Comparison of ENCODE assay signal across 8 cellular contexts in the genomic region with DNA sequence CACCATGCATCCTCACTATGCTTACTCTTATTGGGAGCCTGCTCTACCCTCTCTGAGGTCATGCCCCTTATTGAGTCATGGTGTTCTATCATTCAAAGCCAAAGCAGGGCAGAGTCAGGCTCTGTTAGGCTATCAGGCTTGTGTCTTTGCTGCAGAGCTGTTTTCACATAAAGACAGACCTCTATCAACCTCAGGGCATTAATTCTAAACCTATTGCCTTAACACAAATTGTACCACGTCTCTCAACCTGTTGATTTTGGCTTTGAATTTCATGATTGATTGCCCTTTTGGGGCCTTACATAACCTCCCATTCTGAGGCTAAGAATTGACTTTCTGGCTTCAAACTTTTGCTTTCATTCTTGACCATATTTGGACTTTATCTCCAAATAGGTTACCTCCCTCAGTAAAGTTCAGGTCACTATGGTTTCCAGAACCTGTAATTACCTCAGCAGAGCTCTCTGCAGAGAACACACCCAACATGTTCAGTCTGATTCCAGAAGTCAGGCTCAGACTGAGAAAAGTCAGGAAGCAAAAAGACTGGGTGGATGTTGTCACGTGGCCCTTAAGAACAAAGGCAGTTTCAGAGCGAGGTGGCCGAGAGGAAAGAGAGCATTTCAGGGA.
A peak's percentile ranks its signal among the peaks of the same experiment; 100 is the strongest.
DNase-seq lines count a peak whose midpoint lies in the region; ATAC-seq and TF ChIP-seq lines count a peak whose summit lies in the region.

No MANE protein-coding gene starts in this region.

- H3K9me3 ChIP-seq in mucosa of stomach (ENCODE audit: control insufficient read depth, low read length), result no peaks in the 10 kb centered on the region

- no peak overlapping the region for H3K4me3 ChIP-seq in AG10803 (ENCODE audit: low read length)
- H3K4me3 ChIP-seq in epithelial cell of proximal tubule (ENCODE audit: low read depth, low read length), result peak overlapping the region; percentile 2
- H3K4me3 ChIP-seq in mucosa of stomach (ENCODE audit: low read length), result no peak overlapping the region

- peak; percentile 62 for DNase-seq in AG10803 (ENCODE audit: low read depth)
- DNase-seq in epithelial cell of proximal tubule (ENCODE audit: low read depth), result peak; percentile 56
- no peak for DNase-seq in NCI-H187 (lab: John Stamatoyannopoulos, UW)
- DNase-seq in LoVo (ENCODE audit: low spot score), result no peak
- DNase-seq in stimulated activated CD4-positive, alpha-beta T cell treated with anti-CD3 and anti-CD28 coated beads, Interleukin-2, amount 100 ng/mL, for 24 hours, result no peak

- peak overlapping the region; percentile 1 for H3K9ac ChIP-seq in mucosa of stomach (ENCODE audit: low read length)

- no peak for TF ChIP-seq RAD21 in Ishikawa (IDR thresholded peaks at IDR 0.05; ENCODE audit: low read depth)

- no peak for TF ChIP-seq CTCF in AG10803 (conservative IDR thresholded peaks at IDR 0.05; ENCODE audit: low read length)
- TF ChIP-seq CTCF in epithelial cell of proximal tubule (conservative IDR thresholded peaks at IDR 0.05; ENCODE audit: low read depth, low read length), result no peak

- ATAC-seq in HG02571 (IDR thresholded peaks at IDR 0.05; ENCODE audit: unreplicated experiment), result no peak

- peaks cover 13% of the 10 kb centered on the region for H3K4me1 ChIP-seq in mucosa of stomach (ENCODE audit: control insufficient read depth, insufficient read depth, low read length)

- no peaks in the 10 kb centered on the region for H3K27me3 ChIP-seq in mucosa of stomach (ENCODE audit: control insufficient read depth, insufficient read depth, low read length)

- no peaks in the 10 kb centered on the region for H3K36me3 ChIP-seq in mucosa of stomach (ENCODE audit: control insufficient read depth, insufficient read depth, low read length)

- TF ChIP-seq EP300 in Ishikawa (IDR thresholded peaks at IDR 0.05; ENCODE audit: borderline replicate concordance), result no peak

TF ChIP-seq in Ishikawa, 13 proteins besides CTCF, POLR2A, EP300 and RAD21:
- TF ChIP-seq TCF12 (IDR thresholded peaks at IDR 0.05; ENCODE audit: low read depth) (no peak), EGR1 (IDR thresholded peaks at IDR 0.05) (no peak)
- TF ChIP-seq, protein P1, sequence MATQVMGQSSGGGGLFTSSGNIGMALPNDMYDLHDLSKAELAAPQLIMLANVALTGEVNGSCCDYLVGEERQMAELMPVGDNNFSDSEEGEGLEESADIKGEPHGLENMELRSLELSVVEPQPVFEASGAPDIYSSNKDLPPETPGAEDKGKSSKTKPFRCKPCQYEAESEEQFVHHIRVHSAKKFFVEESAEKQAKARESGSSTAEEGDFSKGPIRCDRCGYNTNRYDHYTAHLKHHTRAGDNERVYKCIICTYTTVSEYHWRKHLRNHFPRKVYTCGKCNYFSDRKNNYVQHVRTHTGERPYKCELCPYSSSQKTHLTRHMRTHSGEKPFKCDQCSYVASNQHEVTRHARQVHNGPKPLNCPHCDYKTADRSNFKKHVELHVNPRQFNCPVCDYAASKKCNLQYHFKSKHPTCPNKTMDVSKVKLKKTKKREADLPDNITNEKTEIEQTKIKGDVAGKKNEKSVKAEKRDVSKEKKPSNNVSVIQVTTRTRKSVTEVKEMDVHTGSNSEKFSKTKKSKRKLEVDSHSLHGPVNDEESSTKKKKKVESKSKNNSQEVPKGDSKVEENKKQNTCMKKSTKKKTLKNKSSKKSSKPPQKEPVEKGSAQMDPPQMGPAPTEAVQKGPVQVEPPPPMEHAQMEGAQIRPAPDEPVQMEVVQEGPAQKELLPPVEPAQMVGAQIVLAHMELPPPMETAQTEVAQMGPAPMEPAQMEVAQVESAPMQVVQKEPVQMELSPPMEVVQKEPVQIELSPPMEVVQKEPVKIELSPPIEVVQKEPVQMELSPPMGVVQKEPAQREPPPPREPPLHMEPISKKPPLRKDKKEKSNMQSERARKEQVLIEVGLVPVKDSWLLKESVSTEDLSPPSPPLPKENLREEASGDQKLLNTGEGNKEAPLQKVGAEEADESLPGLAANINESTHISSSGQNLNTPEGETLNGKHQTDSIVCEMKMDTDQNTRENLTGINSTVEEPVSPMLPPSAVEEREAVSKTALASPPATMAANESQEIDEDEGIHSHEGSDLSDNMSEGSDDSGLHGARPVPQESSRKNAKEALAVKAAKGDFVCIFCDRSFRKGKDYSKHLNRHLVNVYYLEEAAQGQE (IDR thresholded peaks at IDR 0.05; ENCODE audit: low read depth), result no peak
- TF ChIP-seq, protein P2, sequence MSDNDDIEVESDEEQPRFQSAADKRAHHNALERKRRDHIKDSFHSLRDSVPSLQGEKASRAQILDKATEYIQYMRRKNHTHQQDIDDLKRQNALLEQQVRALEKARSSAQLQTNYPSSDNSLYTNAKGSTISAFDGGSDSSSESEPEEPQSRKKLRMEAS (IDR thresholded peaks at IDR 0.05), result no peak
- TF ChIP-seq, protein P3, sequence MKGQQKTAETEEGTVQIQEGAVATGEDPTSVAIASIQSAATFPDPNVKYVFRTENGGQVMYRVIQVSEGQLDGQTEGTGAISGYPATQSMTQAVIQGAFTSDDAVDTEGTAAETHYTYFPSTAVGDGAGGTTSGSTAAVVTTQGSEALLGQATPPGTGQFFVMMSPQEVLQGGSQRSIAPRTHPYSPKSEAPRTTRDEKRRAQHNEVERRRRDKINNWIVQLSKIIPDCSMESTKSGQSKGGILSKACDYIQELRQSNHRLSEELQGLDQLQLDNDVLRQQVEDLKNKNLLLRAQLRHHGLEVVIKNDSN (IDR thresholded peaks at IDR 0.05), result peak; percentile 68
TF ChIP-seq in Ishikawa: peak in this region for 1.

Comparison
In these comparisons a context has a peak if more than half of its experiments do, and no peak if none do; other contexts are left out.
1. DNase-seq: peak in AG10803 (single experiment) and epithelial cell of proximal tubule (single experiment); none in NCI-H187 (0 of 2), LoVo (single experiment) and stimulated activated CD4-positive, alpha-beta T cell treated with anti-CD3 and anti-CD28 coated beads, Interleukin-2, amount 100 ng/mL, for 24 hours (0 of 2).